8 cellular contexts compared by ENCODE assay signal in the genomic region with DNA sequence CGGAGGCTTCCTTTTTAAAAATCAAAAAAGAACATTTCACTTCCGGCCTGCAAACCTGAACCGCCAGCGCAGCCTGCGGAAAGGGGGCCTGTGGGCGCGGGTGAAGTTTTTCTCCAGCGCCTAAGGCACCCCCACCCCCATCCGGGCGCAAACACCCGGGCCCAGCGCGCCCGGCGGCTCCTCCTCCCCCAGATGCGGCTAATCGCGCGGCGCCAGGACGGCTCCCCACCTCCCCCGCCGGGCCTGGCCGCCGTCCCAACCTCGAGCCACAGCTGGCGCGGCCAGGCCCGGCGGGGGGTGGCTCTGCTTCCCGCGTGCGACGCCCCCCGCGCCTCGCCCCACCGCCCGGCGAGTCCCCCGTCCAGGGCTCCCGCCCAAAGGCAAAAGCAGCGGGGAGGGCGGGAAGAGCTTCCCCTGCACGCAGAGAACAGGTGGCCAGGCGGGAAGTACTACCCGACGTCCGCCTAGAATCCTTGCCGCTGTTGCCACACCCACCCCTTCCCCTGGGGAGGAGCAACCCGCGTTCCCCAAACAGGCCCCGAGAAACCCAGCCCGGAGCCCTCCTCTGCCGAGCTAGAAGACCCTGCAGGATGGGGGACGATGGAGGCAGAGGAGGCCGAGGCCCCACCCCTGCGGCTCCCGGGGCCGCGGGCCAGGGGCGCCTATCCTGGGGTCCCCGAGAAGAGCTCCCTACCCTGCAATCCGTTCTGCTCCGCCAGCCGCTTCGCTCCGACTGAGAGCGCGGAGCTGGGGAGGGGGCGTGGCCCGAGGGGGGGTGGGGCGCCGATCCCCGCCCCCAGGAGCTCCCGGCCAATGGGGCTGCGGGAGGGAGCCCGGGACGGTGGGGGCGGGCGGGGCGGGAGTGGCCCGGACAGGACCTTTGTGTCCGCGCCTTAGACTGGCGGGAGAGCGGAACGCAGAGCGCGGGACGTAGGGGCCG. TPM values are rescaled to one million over a fixed set of nuclear protein-coding genes. Genes with fewer than 3 reads are reported as not detected.
A peak's percentile ranks its signal among the peaks of the same experiment; 100 is the strongest.
DNase-seq lines count a peak whose midpoint lies in the region; ATAC-seq, FAIRE-seq and TF ChIP-seq lines count a peak whose summit lies in the region.

A gene (minus strand): TSS at position 735 of the 940 bp plus-strand sequence. CDS start 9,678 bp downstream, outside the sequence.

- no peak within 1 kb of the TSS for H2AK5ac ChIP-seq in H1 (ENCODE audit: low read depth, low read length)

- H4K91ac ChIP-seq in H1 (replicated peaks; ENCODE audit: insufficient read length, low read length) = peak within 1 kb of the TSS; percentile 84

- 1% methylated on average over 34 of the region's 92 CpGs; no CpG with 5 or more reads in 1 of the 2 experiments for WGBS in H1 (ENCODE audit: extremely low coverage in 1 of 2, insufficient coverage in 1 of 2, insufficient read length in 1 of 2, insufficient replicate concordance in 2 of 2, low coverage in 1 of 2, low lambda C conversion rate in 2 of 2, missing lambda C conversion rate in 1 of 2), 2 experiments

- peak; percentile 83 to 90 for TF ChIP-seq POLR2A in H1 (IDR thresholded peaks at IDR 0.05; ENCODE audit: control extremely low read depth in 1 of 2, low read depth in 2 of 2, low read length in 2 of 2)

- peak within 1 kb of the TSS; percentile 84 for H4K5ac ChIP-seq in H1 (ENCODE audit: insufficient read length, low read depth, low read length)

- TF ChIP-seq RAD21 in H1 (IDR thresholded peaks at IDR 0.05 in 1 of 2, conservative IDR thresholded peaks at IDR 0.05 in 1 of 2; ENCODE audit: low read depth in 2 of 2, low read length in 2 of 2) = no peak

- H3K4me2 ChIP-seq in H1 (ENCODE audit: insufficient read depth in 1 of 2, low read depth in 2 of 2, low read length in 2 of 2) = peak within 1 kb of the TSS; percentile 91 to 99

- peaks cover 12 to 27% of the 10 kb centered on the region in 2 experiments for H4K20me1 ChIP-seq in H1 (replicated peaks in 1 of 2; ENCODE audit: control insufficient read depth in 1 of 2, insufficient read depth in 2 of 2, low read length in 2 of 2)

- CTCF ChIA-PET in H1 (lab: Charles Lee; ENCODE audit: partially characterized antibody) = interaction anchor here (1.1 to 10.5 kb wide), 6 partner anchors 8 to 140 kb away, joined by 3 to 90 read pairs (median 5); a partner anchor contains a TSS

- H3K36me3 ChIP-seq in H1 (ENCODE audit: control insufficient read depth in 2 of 4, insufficient read depth in 4 of 4, low read length in 3 of 4) = peaks cover 0 to 14% (median 4%) of the 10 kb centered on the region in 4 experiments; a peak in 4 of 8 replicates

- peak within 1 kb of the TSS; percentile 84; the same call in 1 of the 2 replicates for H2BK12ac ChIP-seq in H1 (ENCODE audit: low read depth, low read length)

- H3K9me3 ChIP-seq in H1 (ENCODE audit: insufficient read depth in 2 of 2, low read depth in 1 of 2, low read length in 1 of 2) = no peaks in the 10 kb centered on the region

- H3K14ac ChIP-seq in H1 (ENCODE audit: insufficient read length) = no peak within 1 kb of the TSS

- H3K4me3 ChIP-seq in H1 (ENCODE audit: extremely low read depth in 1 of 4, insufficient read depth in 2 of 4, low read depth in 3 of 4, low read length in 4 of 4) = peak within 1 kb of the TSS; percentile 74 to 92 (median 78)

- peak within 1 kb of the TSS; percentile 84 for H3K27ac ChIP-seq in H1 (ENCODE audit: low read depth, low read length)

- peaks cover 14% of the 10 kb centered on the region for H3K79me1 ChIP-seq in H1 (ENCODE audit: low read depth, low read length)

- H3K27me3 ChIP-seq in H1 (replicated peaks in 1 of 4; ENCODE audit: control insufficient read depth in 3 of 4, extremely low read depth in 1 of 4, insufficient read depth in 3 of 4, low read length in 3 of 4) = no peaks in the 10 kb centered on the region

- POLR2A ChIA-PET in H1 (lab: Charles Lee; ENCODE audit: partially characterized antibody) = interaction anchor here (1.0 to 29.1 kb wide), 10 partner anchors 5 to 223 kb away, joined by 3 to 456 read pairs (median 5); a partner anchor contains a TSS

- peak within 1 kb of the TSS; percentile 88; the same call in 1 of the 2 replicates for H2BK15ac ChIP-seq in H1 (ENCODE audit: low read length)

- no peak for TF ChIP-seq CTCF in H1 (IDR thresholded peaks at IDR 0.05; ENCODE audit: control extremely low read depth in 1 of 3, insufficient read depth in 1 of 3, low read depth in 1 of 3, low read length in 3 of 3)

- TF ChIP-seq EP300 in H1 (IDR thresholded peaks at IDR 0.05; ENCODE audit: borderline replicate concordance in 1 of 2, low read depth in 2 of 2, low read length in 2 of 2) = no peak

- DNase-seq in COLO668 (lab: John Stamatoyannopoulos, UW; ENCODE audit: unreplicated experiment) (peak; percentile 92), HT1080 (ENCODE audit: low read depth) (peak; percentile 83), NOMO-1 (lab: John Stamatoyannopoulos, UW; ENCODE audit: unreplicated experiment in 2 of 2) (peak; percentile 86 to 94), H1 (ENCODE audit: low read depth in 1 of 2, low spot score in 2 of 2) (peak; percentile 49 to 88), mesenteric fat pad (ENCODE audit: low spot score) (no peak)
- DNase-seq in activated CD8-positive, alpha-beta memory T cell treated with anti-CD3 and anti-CD28 coated beads for 48 hours (ENCODE audit: low read depth in 2 of 3, low spot score in 2 of 3) = peak; percentile 61 to 85 (median 80)
- peak; percentile 56 to 67 for DNase-seq in stimulated activated CD8-positive, alpha-beta memory T cell treated with anti-CD3 and anti-CD28 coated beads, Interleukin-15, amount 100 ng/mL, for 4 hours (ENCODE audit: low read depth in 2 of 2)

- peak within 1 kb of the TSS; percentile 74 for H3K56ac ChIP-seq in H1 (replicated peaks; ENCODE audit: insufficient read length, low read depth, low read length)

- peak; percentile 61 for ATAC-seq in GM21360 (IDR thresholded peaks at IDR 0.05; ENCODE audit: unreplicated experiment)

- peak within 1 kb of the TSS; percentile 87; the same call in 1 of the 2 replicates for H4K8ac ChIP-seq in H1 (ENCODE audit: extremely low read depth, insufficient read depth, low read length)

- H2BK5ac ChIP-seq in H1 (ENCODE audit: low read depth, low read length) = peak within 1 kb of the TSS; percentile 83; the same call in 1 of the 2 replicates

- H3K79me2 ChIP-seq in H1 (ENCODE audit: control insufficient read depth in 1 of 2, insufficient read depth in 2 of 2, low read length in 2 of 2) = peaks cover 22 to 42% of the 10 kb centered on the region in 2 experiments

- H2BK120ac ChIP-seq in H1 (replicated peaks; ENCODE audit: low read depth, low read length) = peak within 1 kb of the TSS; percentile 66

- FAIRE-seq in H1 (lab: Jason Lieb, UNC) = no peak

- H3K23me2 ChIP-seq in H1 (ENCODE audit: low read depth, low read length) = peaks cover 23% of the 10 kb centered on the region

- no peak within 1 kb of the TSS for H3K23ac ChIP-seq in H1 (ENCODE audit: insufficient read length)

- H3K4ac ChIP-seq in H1 (replicated peaks; ENCODE audit: insufficient read length, low read depth, low read length) = peak within 1 kb of the TSS; percentile 79

- H3K18ac ChIP-seq in H1 (ENCODE audit: extremely low read depth, low read length) = peak within 1 kb of the TSS; percentile 93

- peak within 1 kb of the TSS; percentile 82 for H2AFZ ChIP-seq in H1 (ENCODE audit: low read length)

- peaks cover 19 to 28% (median 27%) of the 10 kb centered on the region in 4 experiments for H3K4me1 ChIP-seq in H1 (replicated peaks in 1 of 4; ENCODE audit: control insufficient read depth in 3 of 4, insufficient read depth in 4 of 4, low read length in 3 of 4)

- peak within 1 kb of the TSS; percentile 80 to 97 (median 83) for H3K9ac ChIP-seq in H1 (replicated peaks in 1 of 4; ENCODE audit: extremely low read depth in 1 of 4, low read depth in 3 of 4, low read length in 3 of 4)

- no peak within 1 kb of the TSS for H2BK20ac ChIP-seq in H1 (ENCODE audit: low read length)

TF ChIP-seq in H1, 55 proteins besides CTCF, POLR2A, EP300 and RAD21 (continues in another document):
- peak; percentile 83 for TF ChIP-seq KDM1A (IDR thresholded peaks at IDR 0.05; ENCODE audit: borderline replicate concordance, low read length)
- TF ChIP-seq, protein P1, sequence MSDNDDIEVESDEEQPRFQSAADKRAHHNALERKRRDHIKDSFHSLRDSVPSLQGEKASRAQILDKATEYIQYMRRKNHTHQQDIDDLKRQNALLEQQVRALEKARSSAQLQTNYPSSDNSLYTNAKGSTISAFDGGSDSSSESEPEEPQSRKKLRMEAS (IDR thresholded peaks at IDR 0.05) = peak; percentile 81
- no peak for TF ChIP-seq RNF2 (IDR thresholded peaks at IDR 0.05; ENCODE audit: borderline replicate concordance, low read depth, low read length, missing control alignments, poor library complexity, severe bottlenecking)
- TF ChIP-seq GTF2F1 (IDR thresholded peaks at IDR 0.05; ENCODE audit: borderline replicate concordance, low read depth, low read length) = no peak
- peak in 1 of 2 experiments; percentile 91; a peak in 2 of 4 replicates for TF ChIP-seq HDAC2 (IDR thresholded peaks at IDR 0.05; ENCODE audit: borderline replicate concordance in 1 of 2, low read depth in 2 of 2, low read length in 2 of 2)
- TF ChIP-seq KDM5A (IDR thresholded peaks at IDR 0.05; ENCODE audit: low read length) = no peak
- TF ChIP-seq TAF1 (IDR thresholded peaks at IDR 0.05; ENCODE audit: low read depth, low read length) = peak; percentile 97
- TF ChIP-seq, protein P2, sequence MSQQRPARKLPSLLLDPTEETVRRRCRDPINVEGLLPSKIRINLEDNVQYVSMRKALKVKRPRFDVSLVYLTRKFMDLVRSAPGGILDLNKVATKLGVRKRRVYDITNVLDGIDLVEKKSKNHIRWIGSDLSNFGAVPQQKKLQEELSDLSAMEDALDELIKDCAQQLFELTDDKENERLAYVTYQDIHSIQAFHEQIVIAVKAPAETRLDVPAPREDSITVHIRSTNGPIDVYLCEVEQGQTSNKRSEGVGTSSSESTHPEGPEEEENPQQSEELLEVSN (IDR thresholded peaks at IDR 0.05) = peak; percentile 78
- no peak for TF ChIP-seq SUZ12 (IDR thresholded peaks at IDR 0.05; ENCODE audit: low read length)
- TF ChIP-seq SRF (IDR thresholded peaks at IDR 0.05; ENCODE audit: low read depth, low read length) = no peak

RNA-seq across cellular contexts. Expression of the gene that starts here (rescaled TPM):
- total RNA-seq in HT1080 (2014; rRNA removed; shearing (Covaris generic)) = 114 and 126 TPM in 2 replicates
- 57.1 and 83.0 TPM in 2 replicates for polyA plus RNA-seq in HT1080 (2015; cell fraction: cytosol; rRNA removed)
- 33.8 and 38.4 TPM in 2 replicates for polyA plus RNA-seq in HT1080 (2015; cell fraction: nucleus; rRNA removed)
- total RNA-seq in H1 (2021; fragmentation: NEBNext Ultra II Directional; extraction: Animal tissue kit (Norgen Biotek cat#: 25700)) = 300 and 326 TPM in 2 replicates
- polyA plus RNA-seq in H1 (2011; rRNA removed) = 292 and 364 TPM in 2 replicates
- 283 TPM for polyA plus RNA-seq in H1 (2011; cell fraction: cytosol; rRNA removed)
- 318 TPM for polyA plus RNA-seq in H1 (2011; cell fraction: nucleus; rRNA removed)
- 259 to 418 TPM (median 380 TPM) in 4 replicates for polyA plus RNA-seq in H1 (2012, experiment 1 of 2)
- polyA plus RNA-seq in H1 (2012, experiment 2 of 2) = 407 TPM
- polyA plus RNA-seq in H1 (2013, experiment 1 of 2) = 117 TPM
- polyA plus RNA-seq in H1 (2013, experiment 2 of 2) = 115 TPM
- 252 and 270 TPM in 2 replicates for polyA minus RNA-seq in H1 (2011; rRNA and poly(A)+ RNA removed)
- 191 TPM for polyA minus RNA-seq in H1 (2011; cell fraction: cytosol; rRNA and poly(A)+ RNA removed)
- 137 TPM for polyA minus RNA-seq in H1 (2011; cell fraction: nucleus; rRNA and poly(A)+ RNA removed)
- 90.0 TPM for total RNA-seq in mesenteric fat pad
